In genomic region chr3:123511084-123511483, GRCh38 we compare ENCODE assay signal across 2 cellular contexts.
TF ChIP-seq lines count a peak whose summit lies in the region.

No MANE protein-coding gene starts in this region.

TF ChIP-seq in HepG2, 621 proteins besides CTCF, POLR2A, EP300 and RAD21 (continued from another document):
- TF ChIP-seq BATF2 (CRISPR knock-in tag; IDR thresholded peaks at IDR 0.05): no peak
- TF ChIP-seq ZNF343 (CRISPR knock-in tag; IDR thresholded peaks at IDR 0.05): no peak
- TF ChIP-seq ZNF12 (CRISPR knock-in tag; IDR thresholded peaks at IDR 0.05): no peak
- TF ChIP-seq TAF15 (IDR thresholded peaks at IDR 0.05; ENCODE audit: low read depth, low read length, poor library complexity, severe bottlenecking): no peak
- TF ChIP-seq SRSF4 (IDR thresholded peaks at IDR 0.05; ENCODE audit: low read depth, low read length, poor library complexity, severe bottlenecking): no peak
- peak; percentile 47; the same call in 1 of the 2 replicates for TF ChIP-seq CHD4 (IDR thresholded peaks at IDR 0.05; ENCODE audit: borderline replicate concordance, low read length)
- peak; percentile 80 for TF ChIP-seq ZNF629 (CRISPR knock-in tag; conservative IDR thresholded peaks at IDR 0.05)
- TF ChIP-seq POLR2AphosphoS5 (IDR thresholded peaks at IDR 0.05; ENCODE audit: low read depth, low read length): no peak
- TF ChIP-seq MLX (CRISPR knock-in tag; IDR thresholded peaks at IDR 0.05): no peak
- no peak for TF ChIP-seq CC2D1A (CRISPR knock-in tag; IDR thresholded peaks at IDR 0.05)

TF ChIP-seq in H1, 55 proteins besides CTCF, POLR2A, EP300 and RAD21:
- no peak for TF ChIP-seq CHD7 (IDR thresholded peaks at IDR 0.05; ENCODE audit: insufficient replicate concordance, low read length)
- 0 out of 2 replicates have a peak, but pooled peaks have one; percentile 37 for TF ChIP-seq KDM1A (IDR thresholded peaks at IDR 0.05; ENCODE audit: borderline replicate concordance, low read length)
